ENCODE assay signal across 8 cellular contexts in genomic region chrX:152915541-152916241, GRCh38. TPM values are rescaled to one million over a fixed set of nuclear protein-coding genes. Genes with fewer than 3 reads are reported as not detected.
DNase-seq lines count a peak whose midpoint lies in the region; ATAC-seq and TF ChIP-seq lines count a peak whose summit lies in the region.

No MANE protein-coding gene starts in this region.

- WGBS in H9 (ENCODE audit: extremely low coverage, insufficient read length, low lambda C conversion rate): no CpG with 5 or more reads among the region's 13 CpGs
- 39 to 42% (median 39%) methylated on average over 13 of the region's 13 CpGs for WGBS in ovary, 3 donors

- no peak overlapping the region for H3K14ac ChIP-seq in H9 (ENCODE audit: insufficient read depth, low read length)

- peaks cover 0 to 6% (median 3%) of the 10 kb centered on the region in 3 experiments; a peak in 4 of 7 replicates for H3K36me3 Mint-ChIP-seq in H9 (ENCODE audit: insufficient read depth in 1 of 3, low read depth in 3 of 3)
- no peaks in the 10 kb centered on the region for H3K36me3 Mint-ChIP-seq in activated CD8-positive, alpha-beta T cell treated with anti-CD3 and anti-CD28 coated beads for 36 hours (ENCODE audit: low read depth)

- H3K27me3 Mint-ChIP-seq in H9 (ENCODE audit: low read depth): no peaks in the 10 kb centered on the region
- H3K27me3 Mint-ChIP-seq in activated CD8-positive, alpha-beta T cell treated with anti-CD3 and anti-CD28 coated beads for 36 hours: no peaks in the 10 kb centered on the region

- no peak overlapping the region for H3K27ac Mint-ChIP-seq in H9
- no peak overlapping the region for H3K27ac Mint-ChIP-seq in activated CD8-positive, alpha-beta T cell treated with anti-CD3 and anti-CD28 coated beads for 36 hours

- peak; percentile 58 for TF ChIP-seq CTCF in 22Rv1 (IDR thresholded peaks at IDR 0.05)
- TF ChIP-seq CTCF in GM12864 (IDR thresholded peaks at IDR 0.05; ENCODE audit: low read depth, low read length, missing control alignments): peak; percentile 80
- peak; percentile 72 for TF ChIP-seq CTCF in H9 (conservative IDR thresholded peaks at IDR 0.05)
- peak; percentile 54 for TF ChIP-seq CTCF in LNCAP (IDR thresholded peaks at IDR 0.05)
- TF ChIP-seq CTCF in activated CD8-positive, alpha-beta T cell treated with anti-CD3 and anti-CD28 coated beads for 36 hours (IDR thresholded peaks at IDR 0.05): peak; percentile 26
- no peak for TF ChIP-seq CTCF in ovary (IDR thresholded peaks at IDR 0.05)

- H2BK12ac ChIP-seq in H9 (ENCODE audit: insufficient read length, low read depth, low read length): no peak overlapping the region

- H2BK5ac ChIP-seq in H9 (ENCODE audit: insufficient read length, low read length): no peak overlapping the region

- intact Hi-C loops in activated CD8-positive, alpha-beta T cell treated with anti-CD3 and anti-CD28 coated beads for 36 hours (cut with micrococcal nuclease): no loop called here
- intact Hi-C loops in ovary (cut with DNase I): no loop called here

- no peaks in the 10 kb centered on the region for H3K36me3 ChIP-seq in ovary

- CTCF ChIA-PET in activated CD8-positive, alpha-beta T cell treated with anti-CD3 and anti-CD28 coated beads for 36 hours (lab: Charles Lee): interaction anchor here (0.7 to 2.0 kb wide), 3 partner anchors 10 to 16 kb away, joined by 3 to 6 read pairs (median 3); no protein-coding TSS in a partner anchor

- H3K4me3 ChIP-seq in GM12864 (ENCODE audit: low read depth, low read length) (no peak overlapping the region), ovary (no peak overlapping the region)

- no peak overlapping the region for H2BK20ac ChIP-seq in H9 (ENCODE audit: low read depth, low read length, poor library complexity, severe bottlenecking)

- no peak overlapping the region for H3K27ac ChIP-seq in 22Rv1
- no peak overlapping the region for H3K27ac ChIP-seq in H9 (ENCODE audit: insufficient read length, low read depth, low read length)
- H3K27ac ChIP-seq in ovary: no peak overlapping the region

- H3K27me3 ChIP-seq in H9 (ENCODE audit: insufficient read depth, low read length): no peaks in the 10 kb centered on the region
- no peaks in the 10 kb centered on the region for H3K27me3 ChIP-seq in ovary

- no peak for DNase-seq in GM12864 (ENCODE audit: low read depth)
- peak; percentile 62 for DNase-seq in H9
- DNase-seq in activated CD8-positive, alpha-beta T cell treated with anti-CD3 and anti-CD28 coated beads for 36 hours: peak; percentile 27
- peak; percentile 63 for DNase-seq in kidney tubule cell (ENCODE audit: low spot score)
- DNase-seq in ovary: no peak
- no peak for DNase-seq in activated gamma-delta T cell treated with Interleukin-2 at 50 U/mL for 16 hours

- no peak overlapping the region for H4K5ac ChIP-seq in H9 (ENCODE audit: insufficient read length, low read depth, low read length)

- H3K79me2 ChIP-seq in H9 (ENCODE audit: insufficient read depth, low read length): no peaks in the 10 kb centered on the region

- no peak for TF ChIP-seq POLR2A in ovary (IDR thresholded peaks at IDR 0.05)

- no peak overlapping the region for H3K56ac ChIP-seq in H9 (ENCODE audit: insufficient read length, low read depth, low read length)

- H3K4ac ChIP-seq in H9 (ENCODE audit: low read depth, low read length): no peak overlapping the region

- H2BK120ac ChIP-seq in H9 (ENCODE audit: low read depth, low read length, poor library complexity, severe bottlenecking): no peak overlapping the region

- no peak for TF ChIP-seq EP300 in ovary (IDR thresholded peaks at IDR 0.05)

- H3K4me1 ChIP-seq in H9 (ENCODE audit: insufficient read depth, low read length) (no peaks in the 10 kb centered on the region), ovary (ENCODE audit: insufficient read depth) (no peaks in the 10 kb centered on the region)

- no peak overlapping the region for H4K91ac ChIP-seq in H9 (ENCODE audit: insufficient read length, low read depth, low read length)

- no peak overlapping the region for H2AFZ ChIP-seq in H9 (ENCODE audit: low read length)

- no peaks in the 10 kb centered on the region for H3K79me1 ChIP-seq in H9 (ENCODE audit: insufficient read depth, low read depth, low read length, poor library complexity, severe bottlenecking)

- POLR2A ChIA-PET in activated CD8-positive, alpha-beta T cell treated with anti-CD3 and anti-CD28 coated beads for 36 hours (lab: Charles Lee): no interaction called here

- no peak overlapping the region for H2AK5ac ChIP-seq in H9 (ENCODE audit: insufficient read length, low read length)

- H4K8ac ChIP-seq in H9 (replicated peaks; ENCODE audit: insufficient read length, low read depth, low read length): no peak overlapping the region

- no peaks in the 10 kb centered on the region for H3K23me2 ChIP-seq in H9 (ENCODE audit: insufficient read length, low read depth, low read length, poor library complexity, severe bottlenecking)

- peaks cover 32% of the 10 kb centered on the region for H3K9me3 ChIP-seq in H9 (ENCODE audit: control insufficient read depth, low read depth, low read length)
- H3K9me3 ChIP-seq in ovary: no peaks in the 10 kb centered on the region

- peaks cover 65 to 80% of the 10 kb centered on the region in 2 experiments for H3K9me3 Mint-ChIP-seq in H9
- H3K9me3 Mint-ChIP-seq in activated CD8-positive, alpha-beta T cell treated with anti-CD3 and anti-CD28 coated beads for 36 hours: no peaks in the 10 kb centered on the region

- H2BK15ac ChIP-seq in H9 (ENCODE audit: low read depth, low read length): no peak overlapping the region

- H3K4me3 Mint-ChIP-seq in H9: no peak overlapping the region
- H3K4me3 Mint-ChIP-seq in activated CD8-positive, alpha-beta T cell treated with anti-CD3 and anti-CD28 coated beads for 36 hours: no peak overlapping the region

- H3T11ph ChIP-seq in H9 (ENCODE audit: low read length): no peak overlapping the region

- no peak overlapping the region for H3K9ac ChIP-seq in H9 (ENCODE audit: extremely low read depth, insufficient read length, low read length)

- H3K4me1 Mint-ChIP-seq in H9: peaks cover 6 to 16% of the 10 kb centered on the region in 2 experiments; a peak in 3 of 4 replicates
- no peaks in the 10 kb centered on the region for H3K4me1 Mint-ChIP-seq in activated CD8-positive, alpha-beta T cell treated with anti-CD3 and anti-CD28 coated beads for 36 hours (ENCODE audit: low read depth)

- H3K4me2 ChIP-seq in H9 (ENCODE audit: insufficient read depth, insufficient read length, low read length): no peak overlapping the region

- no peaks in the 10 kb centered on the region for H4K20me1 ChIP-seq in H9 (ENCODE audit: control insufficient read depth, insufficient read depth, insufficient read length)

- no peak overlapping the region for H3K23ac ChIP-seq in H9 (ENCODE audit: insufficient read length, low read depth, low read length)

- no peak overlapping the region for H3K18ac ChIP-seq in H9 (ENCODE audit: insufficient read length, low read depth, low read length)

- ATAC-seq in activated CD8-positive, alpha-beta T cell treated with anti-CD3 and anti-CD28 coated beads for 36 hours: peak; percentile 68

RNA-seq across cellular contexts. Expression of gene ZNF185, which starts 17.8 kb away (rescaled TPM):
- 10.2 and 11.3 TPM in 2 replicates for total RNA-seq in H9 (2021)
- total RNA-seq in activated CD8-positive, alpha-beta T cell treated with anti-CD3 and anti-CD28 coated beads for 36 hours: 1 to 10 TPM; 1.6 to 1.7 TPM
- total RNA-seq in ovary: 10 to 100 TPM in 3 of 7 donors, 1 to 10 TPM in 4; 3.5 to 26.9 (median 10.0) TPM
- 10 to 100 TPM in 1 of 2 donors, 1 to 10 TPM in 1; 4.7 to 28.7 TPM for polyA plus RNA-seq in ovary

Comparison
In these comparisons a context has a peak if more than half of its experiments do, and no peak if none do; other contexts are left out.
1. CTCF ChIP-seq: peak in 22Rv1 (single experiment), GM12864 (single experiment), H9 (single experiment), LNCAP (single experiment) and activated CD8-positive, alpha-beta T cell treated with anti-CD3 and anti-CD28 coated beads for 36 hours (single experiment); none in ovary (0 of 3).
2. DNase-seq: peak in H9 (single experiment), activated CD8-positive, alpha-beta T cell treated with anti-CD3 and anti-CD28 coated beads for 36 hours (single experiment) and kidney tubule cell (single experiment); none in GM12864 (single experiment), ovary (0 of 5) and activated gamma-delta T cell treated with Interleukin-2 at 50 U/mL for 16 hours (single experiment).